12 cellular contexts compared by ENCODE assay signal in genomic region chr7:95472521-95473160, GRCh38.
DNase-seq lines count a peak whose midpoint lies in the region; ATAC-seq and TF ChIP-seq lines count a peak whose summit lies in the region.
"Had no signal": no experiment of that assay in that cellular context is flagged by ENCODE, and none has a peak within 500 bp of the region (broad histone marks: within the 10 kb centered on the region; RNA-seq: fewer than 3 reads in every experiment).

No MANE protein-coding gene starts in this region.

- DNase-seq in DND-41: no peak
- peak; percentile 42 for DNase-seq in NCI-H146 (lab: John Stamatoyannopoulos, UW)
- peak; percentile 32 for DNase-seq in choroid plexus epithelial cell (ENCODE audit: low read depth)
- no peak for DNase-seq in erythroblast (lab: John Stamatoyannopoulos, UW)
- no peak for DNase-seq in cerebellar nuclear complex (lab: John Stamatoyannopoulos, UW)
- DNase-seq: activated effector memory CD4-positive, alpha-beta T cell treated with Interleukin-2 at 50 U/mL for 16 hours had no signal

- H3K36me3 Mint-ChIP-seq in nephron (ENCODE audit: low read depth): no peaks in the 10 kb centered on the region
- H3K36me3 Mint-ChIP-seq: WTC11 had no signal

- H3K27me3 ChIP-seq in DND-41 (ENCODE audit: insufficient read depth, low read length, poor library complexity): no peaks in the 10 kb centered on the region
- H3K27me3 ChIP-seq: vagina had no signal

- H3K9me3 Mint-ChIP-seq in nephron: no peaks in the 10 kb centered on the region
- H3K9me3 Mint-ChIP-seq: WTC11 had no signal

- H4K20me1 ChIP-seq in DND-41 (ENCODE audit: insufficient read depth, low read length): no peaks in the 10 kb centered on the region

- no peaks in the 10 kb centered on the region for H3K79me2 ChIP-seq in DND-41 (ENCODE audit: insufficient read depth, low read length)
- H3K79me2 ChIP-seq: parathyroid adenoma had no signal

- ATAC-seq in DND-41 (ENCODE audit: insufficient read depth, low read depth): no peak
- ATAC-seq in HG03025 (IDR thresholded peaks at IDR 0.05; ENCODE audit: low FRiP score, unreplicated experiment): no peak
- no peak for ATAC-seq in HG02973 (IDR thresholded peaks at IDR 0.05; ENCODE audit: unreplicated experiment)

- H3K9ac ChIP-seq in DND-41 (ENCODE audit: low read depth, low read length): no peak overlapping the region
- H3K9ac ChIP-seq: parathyroid adenoma had no signal

- H3K4me3 ChIP-seq in DND-41 (ENCODE audit: low read depth in 1 of 2, low read length in 2 of 2): no peak overlapping the region
- H3K4me3 ChIP-seq in choroid plexus epithelial cell (ENCODE audit: low read depth, low read length): no peak overlapping the region
- H3K4me3 ChIP-seq: vagina had no signal

- H3K4me3 Mint-ChIP-seq in nephron: peak overlapping the region in 1 of 3 experiments; percentile 2
- H3K4me3 Mint-ChIP-seq: WTC11 had no signal

- no peak overlapping the region for H3K4me2 ChIP-seq in DND-41 (ENCODE audit: insufficient read depth, low read length)

- TF ChIP-seq POLR2A in erythroblast (IDR thresholded peaks at IDR 0.05; ENCODE audit: low read length): no peak

- H3K4me1 ChIP-seq in DND-41 (ENCODE audit: insufficient read depth, low read length): peaks cover 58% of the 10 kb centered on the region
- H3K4me1 ChIP-seq: parathyroid adenoma, vagina had no signal

- TF ChIP-seq CTCF in DND-41 (IDR thresholded peaks at IDR 0.05; ENCODE audit: borderline replicate concordance, extremely low read depth, low read length, poor library complexity, severe bottlenecking) (no peak), choroid plexus epithelial cell (conservative IDR thresholded peaks at IDR 0.05; ENCODE audit: low read depth, low read length) (no peak), nephron (IDR thresholded peaks at IDR 0.05; ENCODE audit: unreplicated experiment in 3 of 3) (no peak)

- H3K27me3 Mint-ChIP-seq in nephron (ENCODE audit: low read depth): no peaks in the 10 kb centered on the region

- H3K27ac ChIP-seq in DND-41 (ENCODE audit: low read length): peak overlapping the region; percentile 11; the same call in 1 of the 2 replicates
- H3K27ac ChIP-seq: parathyroid adenoma, vagina had no signal

- no peaks in the 10 kb centered on the region for H3K36me3 ChIP-seq in DND-41 (ENCODE audit: insufficient read depth, low read length)
- H3K36me3 ChIP-seq: vagina had no signal

- no peak overlapping the region for H2AFZ ChIP-seq in DND-41 (ENCODE audit: low read depth, low read length)
- H2AFZ ChIP-seq: parathyroid adenoma had no signal

- H3K4me1 Mint-ChIP-seq in nephron: peaks cover 64% of the 10 kb centered on the region

- no peaks in the 10 kb centered on the region for H3K9me3 ChIP-seq in DND-41 (ENCODE audit: insufficient read depth, low read length, severe bottlenecking)
- H3K9me3 ChIP-seq: vagina had no signal

- peak overlapping the region; percentile 33 to 76 (median 75) for H3K27ac Mint-ChIP-seq in nephron
- H3K27ac Mint-ChIP-seq: WTC11 had no signal

Comparison
In these comparisons a context has a peak if more than half of its experiments do, and no peak if none do; other contexts are left out.
1. DNase-seq: peak in NCI-H146 (single experiment) and choroid plexus epithelial cell (single experiment); none in DND-41 (single experiment), erythroblast (0 of 2) and cerebellar nuclear complex (0 of 2).